1 cellular context compared by ENCODE assay signal in the genomic region with DNA sequence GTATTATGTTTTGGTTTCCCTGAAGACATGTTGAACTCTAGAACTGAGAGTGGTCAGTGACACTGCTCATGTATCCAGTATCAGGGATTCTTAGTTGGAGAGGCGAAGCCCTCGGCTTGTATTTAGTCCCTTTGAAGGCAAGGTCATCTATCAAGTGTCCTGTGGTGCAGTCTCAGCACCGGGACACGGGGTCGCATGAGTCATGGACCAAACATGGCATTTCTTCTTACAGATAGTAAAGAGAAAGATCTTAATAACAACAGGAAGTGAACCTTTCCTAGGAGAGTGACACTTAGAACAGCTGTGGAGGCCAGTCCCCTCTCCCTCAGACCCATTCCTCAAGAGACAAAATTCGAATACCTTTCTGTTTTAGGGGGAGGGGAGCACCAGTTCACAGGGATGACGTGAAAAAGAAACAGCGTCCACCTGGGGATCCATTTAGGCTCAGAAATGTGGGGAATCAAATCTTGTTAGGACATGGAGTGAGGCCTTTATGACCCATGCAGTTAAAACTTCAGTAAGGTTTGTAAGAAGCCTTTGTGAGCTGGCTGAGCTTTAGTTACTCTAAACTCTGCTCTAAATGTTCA.
A peak's percentile ranks its signal among the peaks of the same experiment; 100 is the strongest.
TF ChIP-seq lines count a peak whose summit lies in the region.

No MANE protein-coding gene starts in this region.

TF ChIP-seq in K562, 482 proteins besides CTCF, POLR2A, EP300 and RAD21 (continued from another document and continues in another):
- TF ChIP-seq, protein P1, sequence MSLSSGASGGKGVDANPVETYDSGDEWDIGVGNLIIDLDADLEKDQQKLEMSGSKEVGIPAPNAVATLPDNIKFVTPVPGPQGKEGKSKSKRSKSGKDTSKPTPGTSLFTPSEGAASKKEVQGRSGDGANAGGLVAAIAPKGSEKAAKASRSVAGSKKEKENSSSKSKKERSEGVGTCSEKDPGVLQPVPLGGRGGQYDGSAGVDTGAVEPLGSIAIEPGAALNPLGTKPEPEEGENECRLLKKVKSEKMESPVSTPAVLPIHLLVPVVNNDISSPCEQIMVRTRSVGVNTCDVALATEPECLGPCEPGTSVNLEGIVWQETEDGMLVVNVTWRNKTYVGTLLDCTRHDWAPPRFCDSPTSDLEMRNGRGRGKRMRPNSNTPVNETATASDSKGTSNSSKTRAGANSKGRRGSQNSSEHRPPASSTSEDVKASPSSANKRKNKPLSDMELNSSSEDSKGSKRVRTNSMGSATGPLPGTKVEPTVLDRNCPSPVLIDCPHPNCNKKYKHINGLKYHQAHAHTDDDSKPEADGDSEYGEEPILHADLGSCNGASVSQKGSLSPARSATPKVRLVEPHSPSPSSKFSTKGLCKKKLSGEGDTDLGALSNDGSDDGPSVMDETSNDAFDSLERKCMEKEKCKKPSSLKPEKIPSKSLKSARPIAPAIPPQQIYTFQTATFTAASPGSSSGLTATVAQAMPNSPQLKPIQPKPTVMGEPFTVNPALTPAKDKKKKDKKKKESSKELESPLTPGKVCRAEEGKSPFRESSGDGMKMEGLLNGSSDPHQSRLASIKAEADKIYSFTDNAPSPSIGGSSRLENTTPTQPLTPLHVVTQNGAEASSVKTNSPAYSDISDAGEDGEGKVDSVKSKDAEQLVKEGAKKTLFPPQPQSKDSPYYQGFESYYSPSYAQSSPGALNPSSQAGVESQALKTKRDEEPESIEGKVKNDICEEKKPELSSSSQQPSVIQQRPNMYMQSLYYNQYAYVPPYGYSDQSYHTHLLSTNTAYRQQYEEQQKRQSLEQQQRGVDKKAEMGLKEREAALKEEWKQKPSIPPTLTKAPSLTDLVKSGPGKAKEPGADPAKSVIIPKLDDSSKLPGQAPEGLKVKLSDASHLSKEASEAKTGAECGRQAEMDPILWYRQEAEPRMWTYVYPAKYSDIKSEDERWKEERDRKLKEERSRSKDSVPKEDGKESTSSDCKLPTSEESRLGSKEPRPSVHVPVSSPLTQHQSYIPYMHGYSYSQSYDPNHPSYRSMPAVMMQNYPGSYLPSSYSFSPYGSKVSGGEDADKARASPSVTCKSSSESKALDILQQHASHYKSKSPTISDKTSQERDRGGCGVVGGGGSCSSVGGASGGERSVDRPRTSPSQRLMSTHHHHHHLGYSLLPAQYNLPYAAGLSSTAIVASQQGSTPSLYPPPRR (CRISPR knock-in tag; IDR thresholded peaks at IDR 0.05; ENCODE audit: borderline replicate concordance): no peak
- no peak for TF ChIP-seq DNMT1 (IDR thresholded peaks at IDR 0.05)
- TF ChIP-seq, protein P2, sequence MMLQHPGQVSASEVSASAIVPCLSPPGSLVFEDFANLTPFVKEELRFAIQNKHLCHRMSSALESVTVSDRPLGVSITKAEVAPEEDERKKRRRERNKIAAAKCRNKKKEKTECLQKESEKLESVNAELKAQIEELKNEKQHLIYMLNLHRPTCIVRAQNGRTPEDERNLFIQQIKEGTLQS (IDR thresholded peaks at IDR 0.05): peak; percentile 95
- TF ChIP-seq, protein P2 (CRISPR knock-in tag; conservative IDR thresholded peaks at IDR 0.05): peak; percentile 71
- TF ChIP-seq RUNX1 (IDR thresholded peaks at IDR 0.05; ENCODE audit: low read depth): no peak
- TF ChIP-seq, protein P3, sequence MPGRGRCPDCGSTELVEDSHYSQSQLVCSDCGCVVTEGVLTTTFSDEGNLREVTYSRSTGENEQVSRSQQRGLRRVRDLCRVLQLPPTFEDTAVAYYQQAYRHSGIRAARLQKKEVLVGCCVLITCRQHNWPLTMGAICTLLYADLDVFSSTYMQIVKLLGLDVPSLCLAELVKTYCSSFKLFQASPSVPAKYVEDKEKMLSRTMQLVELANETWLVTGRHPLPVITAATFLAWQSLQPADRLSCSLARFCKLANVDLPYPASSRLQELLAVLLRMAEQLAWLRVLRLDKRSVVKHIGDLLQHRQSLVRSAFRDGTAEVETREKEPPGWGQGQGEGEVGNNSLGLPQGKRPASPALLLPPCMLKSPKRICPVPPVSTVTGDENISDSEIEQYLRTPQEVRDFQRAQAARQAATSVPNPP (IDR thresholded peaks at IDR 0.05; ENCODE audit: borderline replicate concordance, insufficient read depth, insufficient read length): no peak
- TF ChIP-seq DDX20 (tag; IDR thresholded peaks at IDR 0.05; ENCODE audit: low read depth): no peak
- TF ChIP-seq TEAD1 (CRISPR knock-in tag; IDR thresholded peaks at IDR 0.05): peak in 1 of 2 experiments; percentile 48; a peak in 1 of 4 replicates
- TF ChIP-seq CBFA2T2 (conservative IDR thresholded peaks at IDR 0.05): peak; percentile 81
- peak; percentile 62; the same call in 1 of the 2 replicates for TF ChIP-seq ZEB2 (IDR thresholded peaks at IDR 0.05)
- no peak for TF ChIP-seq NFIX (CRISPR knock-in tag; IDR thresholded peaks at IDR 0.05; ENCODE audit: low read depth)
- peak; percentile 97 for TF ChIP-seq ESRRA (IDR thresholded peaks at IDR 0.05; ENCODE audit: borderline replicate concordance, low read depth)
- peak; percentile 56; the same call in 1 of the 2 replicates for TF ChIP-seq MEF2D (tag; conservative IDR thresholded peaks at IDR 0.05; ENCODE audit: low read depth)
- TF ChIP-seq SMARCA4 (IDR thresholded peaks at IDR 0.05): peak; percentile 85
- TF ChIP-seq, protein P4, sequence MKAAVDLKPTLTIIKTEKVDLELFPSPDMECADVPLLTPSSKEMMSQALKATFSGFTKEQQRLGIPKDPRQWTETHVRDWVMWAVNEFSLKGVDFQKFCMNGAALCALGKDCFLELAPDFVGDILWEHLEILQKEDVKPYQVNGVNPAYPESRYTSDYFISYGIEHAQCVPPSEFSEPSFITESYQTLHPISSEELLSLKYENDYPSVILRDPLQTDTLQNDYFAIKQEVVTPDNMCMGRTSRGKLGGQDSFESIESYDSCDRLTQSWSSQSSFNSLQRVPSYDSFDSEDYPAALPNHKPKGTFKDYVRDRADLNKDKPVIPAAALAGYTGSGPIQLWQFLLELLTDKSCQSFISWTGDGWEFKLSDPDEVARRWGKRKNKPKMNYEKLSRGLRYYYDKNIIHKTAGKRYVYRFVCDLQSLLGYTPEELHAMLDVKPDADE (conservative IDR thresholded peaks at IDR 0.05; ENCODE audit: control insufficient read depth, low read depth, low read length): no peak
- TF ChIP-seq NR4A1 (CRISPR knock-in tag; IDR thresholded peaks at IDR 0.05): no peak
- peak; percentile 78; the same call in 1 of the 2 replicates for TF ChIP-seq NR4A1 (tag; IDR thresholded peaks at IDR 0.05)
- TF ChIP-seq, protein P5, sequence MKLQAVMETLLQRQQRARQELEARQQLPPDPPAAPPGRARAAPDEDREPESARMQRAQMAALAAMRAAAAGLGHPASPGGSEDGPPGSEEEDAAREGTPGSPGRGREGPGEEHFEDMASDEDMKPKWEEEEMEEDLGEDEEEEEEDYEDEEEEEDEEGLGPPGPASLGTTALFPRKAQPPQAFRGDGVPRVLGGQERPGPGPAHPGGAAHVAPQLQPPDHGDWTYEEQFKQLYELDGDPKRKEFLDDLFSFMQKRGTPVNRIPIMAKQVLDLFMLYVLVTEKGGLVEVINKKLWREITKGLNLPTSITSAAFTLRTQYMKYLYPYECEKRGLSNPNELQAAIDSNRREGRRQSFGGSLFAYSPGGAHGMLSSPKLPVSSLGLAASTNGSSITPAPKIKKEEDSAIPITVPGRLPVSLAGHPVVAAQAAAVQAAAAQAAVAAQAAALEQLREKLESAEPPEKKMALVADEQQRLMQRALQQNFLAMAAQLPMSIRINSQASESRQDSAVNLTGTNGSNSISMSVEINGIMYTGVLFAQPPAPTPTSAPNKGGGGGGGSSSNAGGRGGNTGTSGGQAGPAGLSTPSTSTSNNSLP (IDR thresholded peaks at IDR 0.05; ENCODE audit: borderline replicate concordance, low read depth, low read length): peak; percentile 67
- TF ChIP-seq U2AF2 (optimal IDR thresholded peaks at IDR 0.05; ENCODE audit: low read depth, low read length): no peak
- TF ChIP-seq ZNF695 (CRISPR knock-in tag; IDR thresholded peaks at IDR 0.05): no peak
- peak; percentile 90 for TF ChIP-seq DPF2 (IDR thresholded peaks at IDR 0.05)
- TF ChIP-seq RBBP5 (IDR thresholded peaks at IDR 0.05; ENCODE audit: borderline replicate concordance, insufficient read depth, low read length, poor library complexity, severe bottlenecking): peak; percentile 68
- no peak for TF ChIP-seq NCOA6 (IDR thresholded peaks at IDR 0.05)
- peak in 1 of 2 experiments; percentile 91; a peak in 2 of 4 replicates for TF ChIP-seq SRF (CRISPR knock-in tag; IDR thresholded peaks at IDR 0.05)
- TF ChIP-seq, protein P6, sequence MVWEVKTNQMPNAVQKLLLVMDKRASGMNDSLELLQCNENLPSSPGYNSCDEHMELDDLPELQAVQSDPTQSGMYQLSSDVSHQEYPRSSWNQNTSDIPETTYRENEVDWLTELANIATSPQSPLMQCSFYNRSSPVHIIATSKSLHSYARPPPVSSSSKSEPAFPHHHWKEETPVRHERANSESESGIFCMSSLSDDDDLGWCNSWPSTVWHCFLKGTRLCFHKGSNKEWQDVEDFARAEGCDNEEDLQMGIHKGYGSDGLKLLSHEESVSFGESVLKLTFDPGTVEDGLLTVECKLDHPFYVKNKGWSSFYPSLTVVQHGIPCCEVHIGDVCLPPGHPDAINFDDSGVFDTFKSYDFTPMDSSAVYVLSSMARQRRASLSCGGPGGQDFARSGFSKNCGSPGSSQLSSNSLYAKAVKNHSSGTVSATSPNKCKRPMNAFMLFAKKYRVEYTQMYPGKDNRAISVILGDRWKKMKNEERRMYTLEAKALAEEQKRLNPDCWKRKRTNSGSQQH (CRISPR knock-in tag; IDR thresholded peaks at IDR 0.05): no peak
- peak; percentile 77 for TF ChIP-seq ZNF766 (CRISPR knock-in tag; conservative IDR thresholded peaks at IDR 0.05)
- TF ChIP-seq, protein P7, sequence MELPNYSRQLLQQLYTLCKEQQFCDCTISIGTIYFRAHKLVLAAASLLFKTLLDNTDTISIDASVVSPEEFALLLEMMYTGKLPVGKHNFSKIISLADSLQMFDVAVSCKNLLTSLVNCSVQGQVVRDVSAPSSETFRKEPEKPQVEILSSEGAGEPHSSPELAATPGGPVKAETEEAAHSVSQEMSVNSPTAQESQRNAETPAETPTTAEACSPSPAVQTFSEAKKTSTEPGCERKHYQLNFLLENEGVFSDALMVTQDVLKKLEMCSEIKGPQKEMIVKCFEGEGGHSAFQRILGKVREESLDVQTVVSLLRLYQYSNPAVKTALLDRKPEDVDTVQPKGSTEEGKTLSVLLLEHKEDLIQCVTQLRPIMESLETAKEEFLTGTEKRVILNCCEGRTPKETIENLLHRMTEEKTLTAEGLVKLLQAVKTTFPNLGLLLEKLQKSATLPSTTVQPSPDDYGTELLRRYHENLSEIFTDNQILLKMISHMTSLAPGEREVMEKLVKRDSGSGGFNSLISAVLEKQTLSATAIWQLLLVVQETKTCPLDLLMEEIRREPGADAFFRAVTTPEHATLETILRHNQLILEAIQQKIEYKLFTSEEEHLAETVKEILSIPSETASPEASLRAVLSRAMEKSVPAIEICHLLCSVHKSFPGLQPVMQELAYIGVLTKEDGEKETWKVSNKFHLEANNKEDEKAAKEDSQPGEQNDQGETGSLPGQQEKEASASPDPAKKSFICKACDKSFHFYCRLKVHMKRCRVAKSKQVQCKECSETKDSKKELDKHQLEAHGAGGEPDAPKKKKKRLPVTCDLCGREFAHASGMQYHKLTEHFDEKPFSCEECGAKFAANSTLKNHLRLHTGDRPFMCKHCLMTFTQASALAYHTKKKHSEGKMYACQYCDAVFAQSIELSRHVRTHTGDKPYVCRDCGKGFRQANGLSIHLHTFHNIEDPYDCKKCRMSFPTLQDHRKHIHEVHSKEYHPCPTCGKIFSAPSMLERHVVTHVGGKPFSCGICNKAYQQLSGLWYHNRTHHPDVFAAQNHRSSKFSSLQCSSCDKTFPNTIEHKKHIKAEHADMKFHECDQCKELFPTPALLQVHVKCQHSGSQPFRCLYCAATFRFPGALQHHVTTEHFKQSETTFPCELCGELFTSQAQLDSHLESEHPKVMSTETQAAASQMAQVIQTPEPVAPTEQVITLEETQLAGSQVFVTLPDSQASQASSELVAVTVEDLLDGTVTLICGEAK (IDR thresholded peaks at IDR 0.05): peak; percentile 33; the same call in 1 of the 2 replicates
- TF ChIP-seq, protein P7 (CRISPR knock-in tag; IDR thresholded peaks at IDR 0.05): no peak
- no peak for TF ChIP-seq NR2C2 (CRISPR knock-in tag; IDR thresholded peaks at IDR 0.05)
- TF ChIP-seq NR2C2 (tag; IDR thresholded peaks at IDR 0.05): peak; percentile 90
- TF ChIP-seq ELF1 (tag; IDR thresholded peaks at IDR 0.05): peak; percentile 48; the same call in 1 of the 2 replicates
- 0 out of 2 replicates have a peak, but pooled peaks have one; percentile 34 for TF ChIP-seq ZNF175 (CRISPR knock-in tag; IDR thresholded peaks at IDR 0.05; ENCODE audit: low read depth)
- TF ChIP-seq MTA3 (IDR thresholded peaks at IDR 0.05; ENCODE audit: borderline replicate concordance): peak; percentile 87
- no peak for TF ChIP-seq ZC3H4 (CRISPR knock-in tag; IDR thresholded peaks at IDR 0.05; ENCODE audit: borderline replicate concordance)
